Comparison of ENCODE assay signal across 16 cellular contexts in the genomic region with DNA sequence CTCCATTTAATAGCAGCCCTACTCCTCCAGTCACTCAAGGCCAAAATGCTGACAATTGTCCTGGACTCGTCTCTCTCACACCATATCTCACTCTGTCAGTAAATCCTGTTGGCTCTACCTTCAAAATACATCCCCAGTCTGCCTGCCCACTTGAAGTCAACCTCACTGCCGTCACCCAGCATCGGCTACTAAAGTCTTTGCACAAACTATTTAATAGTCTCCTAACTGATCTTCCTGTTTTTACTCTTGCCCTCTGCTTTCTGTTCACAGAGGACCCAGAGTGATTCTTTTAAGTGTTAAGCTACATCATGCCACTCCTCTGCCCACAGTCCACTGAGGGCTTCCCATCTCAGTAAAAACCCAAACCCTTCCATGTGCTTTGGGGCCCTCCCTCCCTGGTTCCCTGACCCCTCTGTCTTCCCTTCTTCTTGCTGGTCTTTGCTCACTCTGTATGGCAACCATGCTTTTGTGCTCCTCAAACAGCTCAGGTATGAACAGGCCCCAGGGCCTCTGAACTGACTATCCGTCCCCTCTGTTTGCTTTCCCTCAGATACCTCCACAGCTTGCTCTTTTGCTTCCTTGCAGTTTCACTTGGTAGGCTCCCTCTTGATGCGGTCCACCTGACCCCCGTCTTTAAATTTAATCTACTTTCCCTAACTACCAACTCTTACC. TPM values are rescaled to one million over a fixed set of nuclear protein-coding genes. Genes with fewer than 3 reads are reported as not detected.
"Had no signal": no experiment of that assay in that cellular context is flagged by ENCODE, and none has a peak within 500 bp of the region (broad histone marks: within the 10 kb centered on the region; RNA-seq: fewer than 3 reads in every experiment).

No MANE protein-coding gene starts in this region.

- H3K9me3 ChIP-seq: adrenal gland, esophagus squamous epithelium, left ventricle myocardium inferior, thyroid gland had no signal

- DNase-seq: activated CD4-positive, alpha-beta memory T cell treated with anti-CD3 and anti-CD28 coated beads, Interleukin-2, amount 10 ng/mL, durations not matched to agents 7 days and 5 days; activated CD4-positive, alpha-beta T cell treated with anti-CD3 and anti-CD28 coated beads for 36 hours; activated T-cell treated with anti-CD3 and anti-CD28 coated beads, Interleukin-2, amount 50 U/mL, for 24 hours; adrenal gland; esophagus squamous epithelium; hypothalamus; kidney; left ventricle myocardium inferior; mesenchymal stem cell; stimulated activated CD4-positive, alpha-beta T cell treated with anti-CD3 and anti-CD28 coated beads, Interleukin-12 subunit alpha, Interleukin-12 subunit beta, amount 100 ng/mL, for 4 hours; stimulated activated CD4-positive, alpha-beta T cell treated with anti-CD3 and anti-CD28 coated beads, Interleukin-2, amount 100 ng/mL, for 24 hours; thyroid gland; WERI-Rb-1 had no signal

- H3K4me3 ChIP-seq: adrenal gland, cardiac muscle cell, esophagus squamous epithelium, left ventricle myocardium inferior, thyroid gland had no signal

- H3K27me3 ChIP-seq: adrenal gland, cardiac muscle cell, esophagus squamous epithelium, thyroid gland had no signal

- H3K36me3 ChIP-seq: cardiac muscle cell, WERI-Rb-1 had no signal

- ATAC-seq: activated CD4-positive, alpha-beta T cell treated with anti-CD3 and anti-CD28 coated beads for 36 hours; natural killer cell treated with Interleukin-12 subunit alpha and Interleukin-12 subunit beta and Interleukin-15 and Interleukin-18, amount 100 ng/mL, for 72 hours had no signal

- H3K4me1 ChIP-seq: adrenal gland, thyroid gland had no signal

- H3K27ac ChIP-seq: adrenal gland, cardiac muscle cell, esophagus squamous epithelium, left ventricle myocardium inferior, thyroid gland, WERI-Rb-1 had no signal

RNA-seq across cellular contexts. Expression of a gene that starts 34.1 kb away (rescaled TPM):
- total RNA-seq: renal cortical epithelial cell had no signal
